In genomic region chr19:15287496-15287895, GRCh38 we compare ENCODE assay signal across 14 cellular contexts. TPM values are rescaled to one million over a fixed set of nuclear protein-coding genes. Genes with fewer than 3 reads are reported as not detected.
DNase-seq lines count a peak whose midpoint lies in the region; ATAC-seq and TF ChIP-seq lines count a peak whose summit lies in the region.
"Had no signal": no experiment of that assay in that cellular context is flagged by ENCODE, and none has a peak within 500 bp of the region (broad histone marks: within the 10 kb centered on the region; RNA-seq: fewer than 3 reads in every experiment).

No MANE protein-coding gene starts in this region.

- peaks cover 48% of the 10 kb centered on the region for H3F3A ChIP-seq in SU-DHL-6 (ENCODE audit: insufficient read depth)

- no peaks in the 10 kb centered on the region for H3K9me3 ChIP-seq in SU-DHL-6 (ENCODE audit: insufficient read depth, low read length)

- no peak for DNase-seq in stimulated activated naive CD8-positive, alpha-beta T cell treated with anti-CD3 and anti-CD28 coated beads, Interleukin-15, Interleukin-2, amounts not matched to agents 100 U/mL and 50 U/mL, for 24 hours
- no peak for DNase-seq in effector memory CD8-positive, alpha-beta T cell
- DNase-seq in type B pancreatic cell (ENCODE audit: extremely low spot score, unreplicated experiment) (no peak), SHP77 (lab: John Stamatoyannopoulos, UW) (no peak), cortex of kidney (lab: John Stamatoyannopoulos, UW) (no peak)
- DNase-seq: C1 segment of cervical spinal cord; NCI-H1092; NCI-H524; stimulated activated CD4-positive, alpha-beta T cell treated with anti-CD3 and anti-CD28 coated beads, Interleukin-4, amount 100 ng/mL, for 1 hour had no signal

- H3K36me3 ChIP-seq in SU-DHL-6 (ENCODE audit: low read length), result no peaks in the 10 kb centered on the region

- no peaks in the 10 kb centered on the region for H3K36me3 Mint-ChIP-seq in stimulated activated naive CD8-positive, alpha-beta T cell treated with anti-CD3 and anti-CD28 coated beads, Interleukin-15, Interleukin-2, amounts not matched to agents 100 ng/mL and 50 ng/mL, for 24 hours (ENCODE audit: low read depth)
- H3K36me3 Mint-ChIP-seq in effector memory CD8-positive, alpha-beta T cell (ENCODE audit: insufficient read depth), result peaks cover 19% of the 10 kb centered on the region
- H3K36me3 Mint-ChIP-seq in type B pancreatic cell, result peaks cover 4% of the 10 kb centered on the region

- ATAC-seq in stimulated activated naive CD8-positive, alpha-beta T cell treated with anti-CD3 and anti-CD28 coated beads, Interleukin-15, Interleukin-2, amounts not matched to agents 100 U/mL and 50 U/mL, for 24 hours, result no peak
- peak; percentile 39 for ATAC-seq in effector memory CD8-positive, alpha-beta T cell (replicated peaks)
- ATAC-seq in HG03175 (IDR thresholded peaks at IDR 0.05; ENCODE audit: unreplicated experiment), result no peak
- ATAC-seq: Right ventricle myocardium inferior had no signal

- H2AFZ ChIP-seq in SU-DHL-6 (ENCODE audit: low read depth, low read length, severe bottlenecking), result no peak overlapping the region

- peaks cover 100% of the 10 kb centered on the region for H3K79me2 ChIP-seq in SU-DHL-6 (ENCODE audit: insufficient read depth, low read length)

- TF ChIP-seq CTCF in SU-DHL-6 (IDR thresholded peaks at IDR 0.05; ENCODE audit: insufficient read depth, low read length, poor library complexity, severe bottlenecking) (no peak), type B pancreatic cell (conservative IDR thresholded peaks at IDR 0.05) (no peak)

- H3K4me1 Mint-ChIP-seq in stimulated activated naive CD8-positive, alpha-beta T cell treated with anti-CD3 and anti-CD28 coated beads, Interleukin-15, Interleukin-2, amounts not matched to agents 100 ng/mL and 50 ng/mL, for 24 hours (ENCODE audit: low read depth), result peaks cover 99% of the 10 kb centered on the region
- peaks cover 82 to 90% of the 10 kb centered on the region in 2 donors for H3K4me1 Mint-ChIP-seq in effector memory CD8-positive, alpha-beta T cell (ENCODE audit: low read depth in 2 of 2)
- peaks cover 82% of the 10 kb centered on the region for H3K4me1 Mint-ChIP-seq in type B pancreatic cell (ENCODE audit: unreplicated experiment)

- H3K27ac Mint-ChIP-seq in stimulated activated naive CD8-positive, alpha-beta T cell treated with anti-CD3 and anti-CD28 coated beads, Interleukin-15, Interleukin-2, amounts not matched to agents 100 ng/mL and 50 ng/mL, for 24 hours, result peak overlapping the region; percentile 53
- H3K27ac Mint-ChIP-seq in effector memory CD8-positive, alpha-beta T cell, result peak overlapping the region; percentile 62 to 79
- H3K27ac Mint-ChIP-seq in type B pancreatic cell, result peak overlapping the region; percentile 22

- peak overlapping the region; percentile 82 for H3K27ac ChIP-seq in SU-DHL-6 (ENCODE audit: low read depth, low read length)

- H3K9ac ChIP-seq in SU-DHL-6 (ENCODE audit: low read length), result peak overlapping the region; percentile 43

- no peaks in the 10 kb centered on the region for H3K27me3 ChIP-seq in SU-DHL-6 (ENCODE audit: low read length)

- no peaks in the 10 kb centered on the region for H3K27me3 Mint-ChIP-seq in stimulated activated naive CD8-positive, alpha-beta T cell treated with anti-CD3 and anti-CD28 coated beads, Interleukin-15, Interleukin-2, amounts not matched to agents 100 ng/mL and 50 ng/mL, for 24 hours
- H3K27me3 Mint-ChIP-seq in effector memory CD8-positive, alpha-beta T cell, result no peaks in the 10 kb centered on the region
- H3K27me3 Mint-ChIP-seq in type B pancreatic cell, result no peaks in the 10 kb centered on the region

- H3K9me2 ChIP-seq in SU-DHL-6 (replicated peaks; ENCODE audit: insufficient read depth, low read length), result no peaks in the 10 kb centered on the region

- no peaks in the 10 kb centered on the region for H3K9me3 Mint-ChIP-seq in stimulated activated naive CD8-positive, alpha-beta T cell treated with anti-CD3 and anti-CD28 coated beads, Interleukin-15, Interleukin-2, amounts not matched to agents 100 ng/mL and 50 ng/mL, for 24 hours
- H3K9me3 Mint-ChIP-seq in effector memory CD8-positive, alpha-beta T cell, result no peaks in the 10 kb centered on the region
- H3K9me3 Mint-ChIP-seq in type B pancreatic cell, result no peaks in the 10 kb centered on the region

- peak overlapping the region; percentile 26 for H3K4me3 ChIP-seq in SU-DHL-6 (ENCODE audit: insufficient read depth, low read length, poor library complexity, severe bottlenecking)

- H4K20me1 ChIP-seq in SU-DHL-6 (ENCODE audit: low read depth, low read length), result peaks cover 36% of the 10 kb centered on the region; the same call in 1 of the 2 replicates

- peak overlapping the region; percentile 26 for H3K4me3 Mint-ChIP-seq in stimulated activated naive CD8-positive, alpha-beta T cell treated with anti-CD3 and anti-CD28 coated beads, Interleukin-15, Interleukin-2, amounts not matched to agents 100 ng/mL and 50 ng/mL, for 24 hours
- peak overlapping the region; percentile 70 to 76 for H3K4me3 Mint-ChIP-seq in effector memory CD8-positive, alpha-beta T cell
- H3K4me3 Mint-ChIP-seq in type B pancreatic cell, result no peak overlapping the region

- H3K4me2 ChIP-seq in SU-DHL-6 (ENCODE audit: low read depth, low read length, poor library complexity, severe bottlenecking), result peak overlapping the region; percentile 69

RNA-seq across cellular contexts. Expression of gene BRD4, which starts 44.8 kb away (rescaled TPM):
- total RNA-seq in type B pancreatic cell (ENCODE audit: low replicate concordance), result 108 and 123 TPM in 2 replicates

RNA-seq across cellular contexts. Expression of gene EPHX3, which starts 55.2 kb away (rescaled TPM):
- total RNA-seq in type B pancreatic cell (ENCODE audit: low replicate concordance), result 5.1 and 9.4 TPM in 2 replicates
- total RNA-seq: pulmonary artery endothelial cell had no signal
